1 cellular context compared by ENCODE assay signal in genomic region chr1:172673761-172674160, GRCh38.
TF ChIP-seq lines count a peak whose summit lies in the region.

No MANE protein-coding gene starts in this region.

TF ChIP-seq in IMR-90, 13 proteins besides CTCF, POLR2A, EP300 and RAD21 (continued from another document):
- TF ChIP-seq SMC3 (IDR thresholded peaks at IDR 0.05; ENCODE audit: low read depth, low read length) (no peak), ELK1 (IDR thresholded peaks at IDR 0.05; ENCODE audit: borderline replicate concordance, low read depth, low read length) (no peak), NFE2L2 (IDR thresholded peaks at IDR 0.05; ENCODE audit: low read depth, low read length) (no peak), MAFK (IDR thresholded peaks at IDR 0.05; ENCODE audit: low read depth, low read length) (no peak)
